Comparison of ENCODE assay signal across 8 cellular contexts in the genomic region with DNA sequence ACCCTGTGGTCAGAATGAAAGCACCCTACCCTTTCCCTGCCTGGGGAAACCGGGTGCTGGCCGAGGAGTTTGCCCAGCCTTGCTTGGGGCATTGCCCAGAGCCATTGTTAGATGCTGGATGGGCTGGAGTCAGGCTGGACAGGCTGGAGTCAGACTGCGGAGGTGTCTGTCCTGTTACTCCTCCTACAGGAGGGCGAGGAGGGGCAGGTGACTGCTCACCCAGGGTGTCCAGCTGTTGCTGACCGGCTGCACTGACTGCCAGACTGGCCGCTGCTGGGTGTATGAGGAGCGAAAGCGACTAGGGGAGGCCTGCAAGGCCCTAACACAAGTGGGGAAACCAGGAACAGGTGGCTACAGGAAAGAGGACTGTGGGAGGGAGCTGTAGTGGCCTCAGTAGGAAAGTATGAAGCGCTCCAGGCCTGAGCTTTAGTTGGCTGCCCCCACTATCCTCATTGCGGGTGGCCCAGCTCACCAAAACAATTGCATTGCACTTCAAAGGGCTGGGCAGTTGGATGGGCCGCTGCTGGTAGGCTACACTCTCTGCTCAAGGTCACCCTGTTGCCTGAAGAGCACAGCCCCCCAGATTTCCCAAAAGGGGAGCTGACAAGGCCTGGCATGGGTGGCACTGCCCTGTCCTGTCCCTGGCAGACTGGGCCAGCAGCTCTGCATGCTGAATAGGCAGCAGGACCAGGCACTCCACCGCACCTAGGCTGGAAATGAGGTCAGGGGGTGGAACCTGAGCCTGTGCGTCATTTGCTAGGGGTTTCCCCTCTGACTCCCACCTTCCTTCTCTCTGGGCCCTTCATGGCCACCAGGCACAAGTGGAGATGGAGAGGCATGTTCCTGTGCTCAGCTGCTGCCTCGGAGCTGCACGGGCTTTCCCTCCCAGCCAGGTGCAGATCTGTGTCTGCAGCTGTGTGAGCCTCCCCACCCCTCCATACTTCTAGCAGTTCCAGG. TPM values are rescaled to one million over a fixed set of nuclear protein-coding genes. Genes with fewer than 3 reads are reported as not detected.
A peak's percentile ranks its signal among the peaks of the same experiment; 100 is the strongest.
DNase-seq lines count a peak whose midpoint lies in the region; ATAC-seq lines count a peak whose summit lies in the region.

No MANE protein-coding gene starts in this region.

- peak overlapping the region; percentile 45 for H3K27ac ChIP-seq in skeletal muscle tissue (ENCODE audit: low read depth, low read length)

- ATAC-seq in GM18508 (IDR thresholded peaks at IDR 0.05; ENCODE audit: insufficient read depth, unreplicated experiment) (peak; percentile 43), GM21515 (IDR thresholded peaks at IDR 0.05; ENCODE audit: unreplicated experiment) (no peak)

- H3K4me3 ChIP-seq in skeletal muscle tissue (ENCODE audit: low read length in 3 of 3), result peak overlapping the region in 2 of 3 donors; percentile 21 to 35

- no peaks in the 10 kb centered on the region for H3K9me3 ChIP-seq in skeletal muscle tissue (ENCODE audit: control insufficient read depth in 3 of 3, low read length in 3 of 3)

- H3K9ac ChIP-seq in skeletal muscle tissue (ENCODE audit: low read depth in 1 of 3, low read length in 3 of 3), result peak overlapping the region; percentile 43 to 77 (median 62)

- no peaks in the 10 kb centered on the region for H3K27me3 ChIP-seq in skeletal muscle tissue (ENCODE audit: control insufficient read depth in 3 of 3, insufficient read depth in 3 of 3, low read length in 3 of 3)

- H3K36me3 ChIP-seq in skeletal muscle tissue (ENCODE audit: control insufficient read depth in 3 of 3, insufficient read depth in 3 of 3, low read length in 3 of 3), result peaks cover 5 to 17% (median 17%) of the 10 kb centered on the region in 3 donors

- peak; percentile 72 for DNase-seq in NCI-H510A treated with DMSO at 0.1 percent for 48 hours (lab: John Stamatoyannopoulos, UW)
- peak in 3 of 4 experiments; percentile 17 to 31 (median 24) for DNase-seq in activated naive CD4-positive, alpha-beta T cell (lab: John Stamatoyannopoulos, UW)
- no peak for DNase-seq in NCI-H1694 (lab: John Stamatoyannopoulos, UW)
- no peak for DNase-seq in DMS153 treated with DMSO at 0.1 percent for 48 hours (lab: John Stamatoyannopoulos, UW; ENCODE audit: unreplicated experiment)
- no peak for DNase-seq in DMS 273 treated with DMSO at 0.1 percent for 48 hours (lab: John Stamatoyannopoulos, UW)

- H3K4me1 ChIP-seq in skeletal muscle tissue (ENCODE audit: control insufficient read depth in 3 of 3, insufficient read depth in 3 of 3, low read length in 3 of 3), result peaks cover 35 to 57% (median 42%) of the 10 kb centered on the region in 3 donors

RNA-seq across cellular contexts. Expression of a gene that starts 18.4 kb away (rescaled TPM):
- total RNA-seq in skeletal muscle tissue, result 6.3 TPM

RNA-seq across cellular contexts. Expression of a gene that starts 50.1 kb away (rescaled TPM):
- total RNA-seq in skeletal muscle tissue, result 12.5 TPM

Comparison
In these comparisons a context has a peak if more than half of its experiments do, and no peak if none do; other contexts are left out.
1. DNase-seq: peak in NCI-H510A treated with DMSO at 0.1 percent for 48 hours (single experiment) and activated naive CD4-positive, alpha-beta T cell (3 of 4); none in NCI-H1694 (single experiment), DMS153 treated with DMSO at 0.1 percent for 48 hours (single experiment) and DMS 273 treated with DMSO at 0.1 percent for 48 hours (single experiment).